ENCODE assay signal across 17 cellular contexts in genomic region chr10:620417-620816, GRCh38.
DNase-seq lines count a peak whose midpoint lies in the region; TF ChIP-seq lines count a peak whose summit lies in the region.
"Had no signal": no experiment of that assay in that cellular context is flagged by ENCODE, and none has a peak within 500 bp of the region (broad histone marks: within the 10 kb centered on the region; RNA-seq: fewer than 3 reads in every experiment).

No MANE protein-coding gene starts in this region.

- intact Hi-C loops in left ventricle myocardium inferior (cut with micrococcal nuclease) (no loop called here), esophagus squamous epithelium (cut with DNase I) (no loop called here), vagina (cut with DNase I) (no loop called here)

- H3K4me3 ChIP-seq in left ventricle myocardium inferior (no peak overlapping the region), right atrium auricular region (no peak overlapping the region), esophagus squamous epithelium (no peak overlapping the region), vagina (no peak overlapping the region), neuronal stem cell (ENCODE audit: low read length in 2 of 2) (no peak overlapping the region)
- H3K4me3 ChIP-seq: lower lobe of right lung, right lobe of liver had no signal

- H3K79me1 ChIP-seq in neuronal stem cell (ENCODE audit: low read depth, low read length) = peaks cover 29% of the 10 kb centered on the region

- H2BK12ac ChIP-seq in neuronal stem cell (ENCODE audit: low read length) = no peak overlapping the region

- no peak overlapping the region for H4K8ac ChIP-seq in neuronal stem cell (ENCODE audit: low read depth, low read length)

- TF ChIP-seq POLR2A in esophagus squamous epithelium (IDR thresholded peaks at IDR 0.05) = no peak
- TF ChIP-seq POLR2A in vagina (IDR thresholded peaks at IDR 0.05) = no peak

- no peak overlapping the region for H2AFZ ChIP-seq in neuronal stem cell (ENCODE audit: low read length)

- H2BK120ac ChIP-seq in neuronal stem cell (ENCODE audit: low read depth, low read length) = no peak overlapping the region

- no peak overlapping the region for H3K4ac ChIP-seq in neuronal stem cell (ENCODE audit: low read length)

- no peak overlapping the region for H2AK5ac ChIP-seq in neuronal stem cell (ENCODE audit: low read depth, low read length)

- H3K9ac ChIP-seq in neuronal stem cell (ENCODE audit: low read depth, low read length, poor library complexity) = no peak overlapping the region
- H3K9ac ChIP-seq: SK-N-SH had no signal

- no peak overlapping the region for H3K23ac ChIP-seq in neuronal stem cell (ENCODE audit: low read depth, low read length, poor library complexity)

- TF ChIP-seq CTCF in left ventricle myocardium inferior (IDR thresholded peaks at IDR 0.05; ENCODE audit: borderline replicate concordance) (no peak), right atrium auricular region (IDR thresholded peaks at IDR 0.05) (no peak), esophagus squamous epithelium (IDR thresholded peaks at IDR 0.05) (no peak), vagina (IDR thresholded peaks at IDR 0.05) (no peak)

- 64 to 78% methylated on average over 6 to 7 of the region's 7 CpGs for WGBS in esophagus squamous epithelium, 2 donors
- WGBS in neuronal stem cell (ENCODE audit: extremely low coverage in 2 of 2, insufficient read length in 2 of 2, insufficient replicate concordance in 1 of 2), 2 donors = no CpG with 5 or more reads among the region's 7 CpGs

- H3K4me1 ChIP-seq in left ventricle myocardium inferior (peaks cover 88% of the 10 kb centered on the region), right atrium auricular region (peaks cover 0 to 64% of the 10 kb centered on the region in 2 donors), esophagus squamous epithelium (peaks cover 18 to 88% (median 24%) of the 10 kb centered on the region in 3 donors), vagina (peaks cover 76% of the 10 kb centered on the region), neuronal stem cell (ENCODE audit: control insufficient read depth in 2 of 2, insufficient read depth in 1 of 2, low read depth in 1 of 2, low read length in 2 of 2) (peaks cover 19 to 30% of the 10 kb centered on the region in 2 donors)

- no peak overlapping the region for H3K18ac ChIP-seq in neuronal stem cell (ENCODE audit: low read length)

- DNase-seq in left ventricle myocardium inferior (no peak), right atrium auricular region (ENCODE audit: low spot score) (no peak), OCI-M1 (lab: John Stamatoyannopoulos, UW) (peak; percentile 72), esophagus squamous epithelium (lab: John Stamatoyannopoulos, UW) (no peak), vagina (ENCODE audit: extremely low spot score in 2 of 2) (no peak), neuronal stem cell (ENCODE audit: low spot score) (no peak), NCI-H187 treated with DMSO at 0.1 percent for 48 hours (lab: John Stamatoyannopoulos, UW) (no peak), NCI-H748 (lab: John Stamatoyannopoulos, UW; ENCODE audit: unreplicated experiment) (no peak)
- DNase-seq: activated CD4-positive, alpha-beta T cell treated with anti-CD3 and anti-CD28 coated beads for 1 hour; activated naive CD8-positive, alpha-beta T cell treated with anti-CD3 and anti-CD28 coated beads for 36 hours; central memory CD4-positive, alpha-beta T cell; foreskin melanocyte; NCI-H1930; right lobe of liver; SK-N-SH; stimulated activated CD4-positive, alpha-beta T cell treated with anti-CD3 and anti-CD28 coated beads, Interleukin-4, amount 100 ng/mL, for 24 hours had no signal

- H3K36me3 ChIP-seq in left ventricle myocardium inferior (no peaks in the 10 kb centered on the region), right atrium auricular region (no peaks in the 10 kb centered on the region), esophagus squamous epithelium (no peaks in the 10 kb centered on the region), vagina (no peaks in the 10 kb centered on the region), neuronal stem cell (replicated peaks in 1 of 2; ENCODE audit: control insufficient read depth in 2 of 2, insufficient read depth in 2 of 2, low read length in 2 of 2) (peaks cover 6 to 10% of the 10 kb centered on the region in 2 donors)
- H3K36me3 ChIP-seq: lower lobe of right lung, right lobe of liver had no signal

- H2BK5ac ChIP-seq in neuronal stem cell (ENCODE audit: low read length) = no peak overlapping the region

- no peaks in the 10 kb centered on the region for H3K9me3 ChIP-seq in left ventricle myocardium inferior (replicated peaks)
- no peaks in the 10 kb centered on the region for H3K9me3 ChIP-seq in right atrium auricular region
- H3K9me3 ChIP-seq in esophagus squamous epithelium = no peaks in the 10 kb centered on the region
- H3K9me3 ChIP-seq in vagina = no peaks in the 10 kb centered on the region
- H3K9me3 ChIP-seq in neuronal stem cell (replicated peaks in 1 of 2; ENCODE audit: control insufficient read depth in 2 of 2, insufficient read depth in 1 of 2, low read depth in 1 of 2, low read length in 2 of 2) = no peaks in the 10 kb centered on the region
- H3K9me3 ChIP-seq: lower lobe of right lung, right lobe of liver, SK-N-SH had no signal

- no peaks in the 10 kb centered on the region for H3K27me3 ChIP-seq in left ventricle myocardium inferior (ENCODE audit: low read depth)
- H3K27me3 ChIP-seq in right atrium auricular region = no peaks in the 10 kb centered on the region
- no peaks in the 10 kb centered on the region for H3K27me3 ChIP-seq in esophagus squamous epithelium
- no peaks in the 10 kb centered on the region for H3K27me3 ChIP-seq in vagina
- H3K27me3 ChIP-seq in neuronal stem cell (ENCODE audit: control insufficient read depth in 3 of 3, insufficient read depth in 3 of 3, low read depth in 1 of 3, low read length in 3 of 3) = no peaks in the 10 kb centered on the region
- H3K27me3 ChIP-seq: right lobe of liver had no signal

- peak overlapping the region; percentile 58 for H3K27ac ChIP-seq in left ventricle myocardium inferior (replicated peaks)
- H3K27ac ChIP-seq in right atrium auricular region = peak overlapping the region in 1 of 2 donors; percentile 43
- peak overlapping the region in 3 of 4 donors; percentile 19 to 89 (median 54) for H3K27ac ChIP-seq in esophagus squamous epithelium
- H3K27ac ChIP-seq in vagina = peak overlapping the region; percentile 70
- no peak overlapping the region for H3K27ac ChIP-seq in neuronal stem cell (replicated peaks; ENCODE audit: low read length)
- H3K27ac ChIP-seq: lower lobe of right lung, right lobe of liver had no signal

- H4K91ac ChIP-seq in neuronal stem cell (ENCODE audit: low read depth, low read length, poor library complexity) = no peak overlapping the region

- H2BK15ac ChIP-seq in neuronal stem cell (ENCODE audit: low read length) = no peak overlapping the region

- H3K14ac ChIP-seq in neuronal stem cell (ENCODE audit: low read length) = no peak overlapping the region

- H3K4me2 ChIP-seq in neuronal stem cell (ENCODE audit: insufficient read depth, low read length, poor library complexity, severe bottlenecking) = no peak overlapping the region
- H3K4me2 ChIP-seq: SK-N-SH had no signal
